8 cellular contexts compared by ENCODE assay signal in the genomic region with DNA sequence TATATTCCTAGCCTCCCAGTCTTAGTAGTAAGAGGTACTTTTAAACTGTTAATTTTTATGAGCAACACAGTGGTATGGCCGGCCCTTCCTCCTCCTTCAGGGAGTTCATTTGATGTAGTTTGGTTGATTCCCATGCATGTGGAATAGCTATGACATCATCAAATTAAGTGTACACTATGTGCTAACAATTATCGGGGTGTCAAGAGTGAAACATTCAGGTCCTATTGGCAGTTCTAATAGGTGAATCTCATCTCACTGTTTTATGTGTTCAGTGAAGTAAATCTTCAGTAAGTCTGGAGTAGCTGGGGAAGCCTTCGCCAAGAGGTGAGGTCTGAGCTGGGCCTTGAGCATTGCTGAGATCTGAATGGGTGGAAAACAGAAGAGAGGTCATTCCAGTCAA.
"Had no signal": no experiment of that assay in that cellular context is flagged by ENCODE, and none has a peak within 500 bp of the region (broad histone marks: within the 10 kb centered on the region; RNA-seq: fewer than 3 reads in every experiment).

No MANE protein-coding gene starts in this region.

- DNase-seq: GDM1, GF-D8 had no signal

- H3K4me3 ChIP-seq: GM12878 had no signal

- ATAC-seq: GM12878 had no signal

- FAIRE-seq: G401.6, GM12878, GM12891, GM12892, GM18507, GM19239 had no signal
